ENCODE assay signal across 1 cellular context in genomic region chr5:137594717-137595116, GRCh38.
TF ChIP-seq lines count a peak whose summit lies in the region.

No MANE protein-coding gene starts in this region.

TF ChIP-seq in K562, 482 proteins besides CTCF, POLR2A, EP300 and RAD21 (continued from another document):
- no peak for TF ChIP-seq TRIM25 (IDR thresholded peaks at IDR 0.05; ENCODE audit: borderline replicate concordance)
- peak; percentile 61; the same call in 1 of the 2 replicates for TF ChIP-seq EHMT2 (IDR thresholded peaks at IDR 0.05)
- TF ChIP-seq MIER1 (IDR thresholded peaks at IDR 0.05; ENCODE audit: low read depth): 0 out of 2 replicates have a peak, but pooled peaks have one; percentile 35
- no peak for TF ChIP-seq SREBF2 (CRISPR knock-in tag; IDR thresholded peaks at IDR 0.05)
TF ChIP-seq in K562: peak in this region for 2.
